Comparison of ENCODE assay signal across 8 cellular contexts in genomic region chr6:158789115-158789917, GRCh38. TPM values are rescaled to one million over a fixed set of nuclear protein-coding genes. Genes with fewer than 3 reads are reported as not detected.
DNase-seq lines count a peak whose midpoint lies in the region; ATAC-seq and FAIRE-seq lines count a peak whose summit lies in the region.

No MANE protein-coding gene starts in this region.

- FAIRE-seq in GM19239 (lab: Jason Lieb, UNC), result peak; percentile 57

- H3K9me3 Mint-ChIP-seq in activated T-helper 2 cell treated with anti-CD3 and anti-CD28 coated beads, Interferon-gamma antibody, Interleukin-2, Interleukin-4, amounts not matched to agents 10 μg/mL and 5 μg/mL and 100 μg/mL, durations not matched to agents 14 hours and 24 hours and 36 hours, result no peaks in the 10 kb centered on the region

- H3K27me3 Mint-ChIP-seq in activated T-helper 2 cell treated with anti-CD3 and anti-CD28 coated beads, Interferon-gamma antibody, Interleukin-2, Interleukin-4, amounts not matched to agents 10 μg/mL and 5 μg/mL and 100 μg/mL, durations not matched to agents 14 hours and 24 hours and 36 hours (ENCODE audit: low read depth), result no peaks in the 10 kb centered on the region

- H3K4me1 Mint-ChIP-seq in activated T-helper 2 cell treated with anti-CD3 and anti-CD28 coated beads, Interferon-gamma antibody, Interleukin-2, Interleukin-4, amounts not matched to agents 10 μg/mL and 5 μg/mL and 100 μg/mL, durations not matched to agents 14 hours and 24 hours and 36 hours (ENCODE audit: low read depth), result peaks cover 46% of the 10 kb centered on the region

- intact Hi-C loops in activated T-helper 2 cell treated with anti-CD3 and anti-CD28 coated beads, Interferon-gamma antibody, Interleukin-2, Interleukin-4, amounts not matched to agents 10 μg/mL and 5 μg/mL and 100 μg/mL, durations not matched to agents 14 hours and 24 hours and 36 hours (cut with micrococcal nuclease), result loop anchor here (1.0 kb wide), 1 partner anchor 183 kb away; no protein-coding TSS in a partner anchor
- intact Hi-C loops in sciatic nerve (cut with DNase I), result no loop called here

- H3K27ac Mint-ChIP-seq in activated T-helper 2 cell treated with anti-CD3 and anti-CD28 coated beads, Interferon-gamma antibody, Interleukin-2, Interleukin-4, amounts not matched to agents 10 μg/mL and 5 μg/mL and 100 μg/mL, durations not matched to agents 14 hours and 24 hours and 36 hours, result peak overlapping the region; percentile 72

- H3K4me3 Mint-ChIP-seq in activated T-helper 2 cell treated with anti-CD3 and anti-CD28 coated beads, Interferon-gamma antibody, Interleukin-2, Interleukin-4, amounts not matched to agents 10 μg/mL and 5 μg/mL and 100 μg/mL, durations not matched to agents 14 hours and 24 hours and 36 hours (ENCODE audit: low read depth), result peak overlapping the region; percentile 54

- ATAC-seq in HG03571 (IDR thresholded peaks at IDR 0.05; ENCODE audit: unreplicated experiment) (peak; percentile 63), sciatic nerve (peak; percentile 72)

- peaks cover 70% of the 10 kb centered on the region for H3K36me3 Mint-ChIP-seq in activated T-helper 2 cell treated with anti-CD3 and anti-CD28 coated beads, Interferon-gamma antibody, Interleukin-2, Interleukin-4, amounts not matched to agents 10 μg/mL and 5 μg/mL and 100 μg/mL, durations not matched to agents 14 hours and 24 hours and 36 hours (ENCODE audit: low read depth)

- DNase-seq in GM19239 (ENCODE audit: insufficient read length, low spot score), result no peak
- DNase-seq in activated T-helper 2 cell treated with anti-CD3 and anti-CD28 coated beads, Interferon-gamma antibody, Interleukin-2, Interleukin-4, amounts not matched to agents 10 μg/mL and 5 μg/mL and 100 μg/mL, durations not matched to agents 14 hours and 24 hours and 36 hours (ENCODE audit: low spot score), result peak; percentile 51
- DNase-seq in sciatic nerve (ENCODE audit: low spot score), result no peak
- DNase-seq in OCI-M1 (lab: John Stamatoyannopoulos, UW), result no peak
- DNase-seq in NCI-H1436 treated with DMSO at 0.1 percent for 48 hours (lab: John Stamatoyannopoulos, UW), result no peak
- DNase-seq in SKM-1 (lab: John Stamatoyannopoulos, UW; ENCODE audit: unreplicated experiment), result no peak
- DNase-seq in NCI-H226, result no peak

RNA-seq across cellular contexts. Expression of gene EZR, which starts 29.9 kb away (rescaled TPM):
- total RNA-seq in activated T-helper 2 cell treated with anti-CD3 and anti-CD28 coated beads, Interferon-gamma antibody, Interleukin-2, Interleukin-4, amounts not matched to agents 10 μg/mL and 5 μg/mL and 100 μg/mL, durations not matched to agents 14 hours and 24 hours and 36 hours, result 204 and 206 TPM in 2 replicates
- 113 TPM for total RNA-seq in sciatic nerve
